ENCODE assay signal across 11 cellular contexts in the genomic region with DNA sequence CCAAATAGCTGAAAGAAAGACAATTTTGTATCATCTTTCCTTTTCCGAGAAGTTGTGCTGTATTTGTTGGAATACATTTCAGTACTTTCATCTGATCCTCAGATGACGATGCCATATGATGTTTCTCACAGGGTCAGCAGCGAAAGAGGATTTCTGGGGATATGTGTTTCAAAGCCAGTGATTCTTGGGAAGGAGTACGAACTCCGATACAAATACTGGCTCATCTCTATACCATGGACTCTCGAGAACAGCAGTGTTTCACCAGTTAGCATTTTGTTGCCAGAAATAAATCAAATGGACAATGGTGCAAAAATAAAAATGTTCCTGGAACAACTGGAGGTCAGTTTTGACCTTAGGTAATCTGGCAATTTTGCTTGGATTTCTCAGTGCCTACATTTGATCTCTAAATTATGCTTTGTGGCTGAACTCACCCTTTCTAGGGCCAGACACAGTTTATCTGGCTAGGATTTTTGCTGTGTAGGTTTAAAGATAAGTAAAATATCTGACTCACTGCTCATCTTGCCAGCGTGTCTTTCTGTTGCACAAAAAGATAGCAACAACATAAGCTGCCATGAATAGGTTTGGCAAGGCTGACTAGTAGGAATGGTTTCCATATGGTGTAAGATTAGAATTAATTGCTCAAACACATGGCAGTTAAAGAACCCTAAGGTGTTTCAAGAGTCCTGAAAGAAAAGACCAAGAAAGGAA. TPM values are rescaled to one million over a fixed set of nuclear protein-coding genes. Genes with fewer than 3 reads are reported as not detected.
DNase-seq lines count a peak whose midpoint lies in the region; ATAC-seq and TF ChIP-seq lines count a peak whose summit lies in the region.
"Had no signal": no experiment of that assay in that cellular context is flagged by ENCODE, and none has a peak within 500 bp of the region (broad histone marks: within the 10 kb centered on the region; RNA-seq: fewer than 3 reads in every experiment).

No MANE protein-coding gene starts in this region.

- H3K9me3 ChIP-seq in esophagus muscularis mucosa = no peaks in the 10 kb centered on the region
- no peaks in the 10 kb centered on the region for H3K9me3 ChIP-seq in osteoblast (ENCODE audit: low read depth, low read length)

- H3K79me2 ChIP-seq in osteoblast (ENCODE audit: insufficient read depth, low read length) = no peaks in the 10 kb centered on the region

- peak overlapping the region; percentile 53 for H2AFZ ChIP-seq in osteoblast (ENCODE audit: low read length)
- H2AFZ ChIP-seq: PC-9 had no signal

- H3K27ac Mint-ChIP-seq in Calu3 (ENCODE audit: unreplicated experiment) = no peak overlapping the region
- H3K27ac Mint-ChIP-seq in activated CD8-positive, alpha-beta T cell treated with anti-CD3 and anti-CD28 coated beads for 36 hours = no peak overlapping the region
- H3K27ac Mint-ChIP-seq: CD14-positive monocyte had no signal

- TF ChIP-seq CTCF in esophagus muscularis mucosa (IDR thresholded peaks at IDR 0.05) (no peak), osteoblast (IDR thresholded peaks at IDR 0.05; ENCODE audit: extremely low read depth, low read depth, low read length) (no peak), Calu3 (IDR thresholded peaks at IDR 0.05; ENCODE audit: unreplicated experiment) (no peak)
- TF ChIP-seq CTCF in activated CD8-positive, alpha-beta T cell treated with anti-CD3 and anti-CD28 coated beads for 36 hours (IDR thresholded peaks at IDR 0.05) = no peak

- no peak for ATAC-seq in activated CD8-positive, alpha-beta T cell treated with anti-CD3 and anti-CD28 coated beads for 36 hours
- no peak for ATAC-seq in HG03432 (IDR thresholded peaks at IDR 0.05; ENCODE audit: unreplicated experiment)

- POLR2A ChIA-PET in activated CD8-positive, alpha-beta T cell treated with anti-CD3 and anti-CD28 coated beads for 36 hours (lab: Charles Lee) = no interaction called here

- peak overlapping the region; percentile 64 for H3K4me2 ChIP-seq in osteoblast (ENCODE audit: insufficient read depth, low read length)
- H3K4me2 ChIP-seq: PC-9 had no signal

- no peak for TF ChIP-seq EP300 in esophagus muscularis mucosa (IDR thresholded peaks at IDR 0.05)

- 43% methylated on average over 7 of the region's 7 CpGs for WGBS in esophagus muscularis mucosa

- DNase-seq in D341Med (ENCODE audit: low spot score) = peak; percentile 39
- peak; percentile 81 for DNase-seq in RPMI7951 (ENCODE audit: low read depth)
- DNase-seq in esophagus muscularis mucosa (ENCODE audit: extremely low spot score) = no peak
- DNase-seq in osteoblast (ENCODE audit: insufficient read length, low spot score, missing footprints) = peak; percentile 46
- no peak for DNase-seq in Calu3
- no peak for DNase-seq in activated CD8-positive, alpha-beta T cell treated with anti-CD3 and anti-CD28 coated beads for 36 hours
- DNase-seq in kidney tubule cell (ENCODE audit: low spot score) = no peak
- DNase-seq: activated CD4-positive, alpha-beta T cell treated with anti-CD3 and anti-CD28 coated beads, Interleukin-2, amount 50 U/mL, for 1 hour; PC-9 had no signal

- CTCF ChIA-PET in Calu3 (lab: Charles Lee) = no interaction called here
- CTCF ChIA-PET in activated CD8-positive, alpha-beta T cell treated with anti-CD3 and anti-CD28 coated beads for 36 hours (lab: Charles Lee) = interaction anchor here (1.0 to 1.8 kb wide), 2 partner anchors 22 to 99 kb away, joined by 3 read pairs; no protein-coding TSS in a partner anchor

- H3K27me3 ChIP-seq in esophagus muscularis mucosa = no peaks in the 10 kb centered on the region
- no peaks in the 10 kb centered on the region for H3K27me3 ChIP-seq in osteoblast (ENCODE audit: insufficient read depth, low read length)

- TF ChIP-seq POLR2A in esophagus muscularis mucosa (IDR thresholded peaks at IDR 0.05; ENCODE audit: low read depth) = no peak

- H3K36me3 Mint-ChIP-seq in Calu3 (ENCODE audit: insufficient read depth, unreplicated experiment) = no peaks in the 10 kb centered on the region
- no peaks in the 10 kb centered on the region for H3K36me3 Mint-ChIP-seq in activated CD8-positive, alpha-beta T cell treated with anti-CD3 and anti-CD28 coated beads for 36 hours (ENCODE audit: low read depth)
- H3K36me3 Mint-ChIP-seq: CD14-positive monocyte had no signal

- intact Hi-C loops in esophagus muscularis mucosa (cut with DNase I) (no loop called here), Calu3 (cut with micrococcal nuclease; ENCODE audit: unreplicated experiment) (no loop called here)
- intact Hi-C loops in activated CD8-positive, alpha-beta T cell treated with anti-CD3 and anti-CD28 coated beads for 36 hours (cut with micrococcal nuclease) = no loop called here

- H3K36me3 ChIP-seq in esophagus muscularis mucosa (no peaks in the 10 kb centered on the region), osteoblast (ENCODE audit: insufficient read depth, low read length) (no peaks in the 10 kb centered on the region)

- no TSS peak for BruUV-seq in Calu3 (replicated peaks; lab: Mats Ljungman, UMichigan)

- no peak overlapping the region for H3K4me3 Mint-ChIP-seq in Calu3 (ENCODE audit: low read depth, unreplicated experiment)
- no peak overlapping the region for H3K4me3 Mint-ChIP-seq in activated CD8-positive, alpha-beta T cell treated with anti-CD3 and anti-CD28 coated beads for 36 hours
- H3K4me3 Mint-ChIP-seq: CD14-positive monocyte had no signal

- H3K4me1 Mint-ChIP-seq in Calu3 (ENCODE audit: low read depth, unreplicated experiment) = peaks cover 9% of the 10 kb centered on the region
- peaks cover 2% of the 10 kb centered on the region for H3K4me1 Mint-ChIP-seq in activated CD8-positive, alpha-beta T cell treated with anti-CD3 and anti-CD28 coated beads for 36 hours (ENCODE audit: low read depth)
- H3K4me1 Mint-ChIP-seq: CD14-positive monocyte had no signal

- H3K9me3 Mint-ChIP-seq in Calu3 (ENCODE audit: low read depth, unreplicated experiment) = no peaks in the 10 kb centered on the region
- H3K9me3 Mint-ChIP-seq in activated CD8-positive, alpha-beta T cell treated with anti-CD3 and anti-CD28 coated beads for 36 hours = no peaks in the 10 kb centered on the region

- H3K4me3 ChIP-seq in esophagus muscularis mucosa (peak overlapping the region in 1 of 4 donors; percentile 1), osteoblast (ENCODE audit: insufficient read depth, low read length) (peak overlapping the region; percentile 16)
- H3K4me3 ChIP-seq: PC-9 had no signal

- peak overlapping the region; percentile 48 to 82 (median 56) for H3K27ac ChIP-seq in esophagus muscularis mucosa (replicated peaks in 1 of 4)
- peak overlapping the region; percentile 26 for H3K27ac ChIP-seq in osteoblast (ENCODE audit: low read depth, low read length)
- H3K27ac ChIP-seq: PC-9 had no signal

- no peaks in the 10 kb centered on the region for H4K20me1 ChIP-seq in osteoblast (ENCODE audit: insufficient read depth, low read length)

- peaks cover 14 to 55% (median 53%) of the 10 kb centered on the region in 4 donors for H3K4me1 ChIP-seq in esophagus muscularis mucosa
- peaks cover 15% of the 10 kb centered on the region for H3K4me1 ChIP-seq in osteoblast (ENCODE audit: insufficient read depth, low read length)

- no peaks in the 10 kb centered on the region for H3K27me3 Mint-ChIP-seq in Calu3 (ENCODE audit: unreplicated experiment)
- H3K27me3 Mint-ChIP-seq in activated CD8-positive, alpha-beta T cell treated with anti-CD3 and anti-CD28 coated beads for 36 hours = no peaks in the 10 kb centered on the region

RNA-seq across cellular contexts. Expression of a gene that starts 11.0 kb away (rescaled TPM):
- 5.9 and 7.9 TPM in 2 replicates for total RNA-seq in RPMI7951 (2014; rRNA removed; shearing (Covaris generic))
- 100 to 1,000 TPM; 604 to 929 (median 711) TPM for total RNA-seq in esophagus muscularis mucosa
- 8.0 and 16.8 TPM in 2 replicates for total RNA-seq in osteoblast
- 0.64 TPM in 1 of 2 replicates, not detected in the other for total RNA-seq in Calu3 (2022)
- not detected for total RNA-seq in activated CD8-positive, alpha-beta T cell treated with anti-CD3 and anti-CD28 coated beads for 36 hours

RNA-seq across cellular contexts. Expression of a gene that starts 41.7 kb away (rescaled TPM):
- total RNA-seq in RPMI7951 (2014; rRNA removed; shearing (Covaris generic)) = 0.10 TPM in 1 of 2 replicates, not detected in the other
- total RNA-seq in esophagus muscularis mucosa = 1 to 10 TPM in 1 of 4 donors, under 1 TPM in 2, not detected in 1; 0.33 to 1.0 (median 0.58) TPM
- total RNA-seq in osteoblast = not detected in 2 replicates
- 0.17 and 2.3 TPM in 2 replicates for total RNA-seq in Calu3 (2022)
- 1 to 10 TPM; 2.3 to 3.4 TPM for total RNA-seq in activated CD8-positive, alpha-beta T cell treated with anti-CD3 and anti-CD28 coated beads for 36 hours

RNA-seq across cellular contexts. Expression of a gene that starts 53.3 kb away (rescaled TPM):
- not detected in 2 replicates for total RNA-seq in RPMI7951 (2014; rRNA removed; shearing (Covaris generic))
- total RNA-seq in esophagus muscularis mucosa (1 to 10 TPM in 3 of 4 donors, under 1 TPM in 1; 0.83 to 2.7 (median 1.9) TPM), osteoblast (not detected in 2 replicates), Calu3 (2022) (not detected in 2 replicates)
- not detected for total RNA-seq in activated CD8-positive, alpha-beta T cell treated with anti-CD3 and anti-CD28 coated beads for 36 hours
- total RNA-seq: PC-9 had no signal

Comparison
In these comparisons a context has a peak if more than half of its experiments do, and no peak if none do; other contexts are left out.
1. DNase-seq: peak in D341Med (single experiment), RPMI7951 (single experiment) and osteoblast (single experiment); none in esophagus muscularis mucosa (single experiment), Calu3 (single experiment), activated CD8-positive, alpha-beta T cell treated with anti-CD3 and anti-CD28 coated beads for 36 hours (single experiment) and kidney tubule cell (single experiment).
2. RNA of a gene that starts 11.0 kb away (total RNA-seq): 604 to 929 TPM in esophagus muscularis mucosa; 8.0 to 16.8 TPM in osteoblast, 5.9 to 7.9 TPM in RPMI7951, 0.64 TPM in Calu3 and not detected in activated CD8-positive, alpha-beta T cell treated with anti-CD3 and anti-CD28 coated beads for 36 hours; every median in the first group is over 10 times any median in the second.